ENCODE assay signal across 31 cellular contexts in the genomic region with DNA sequence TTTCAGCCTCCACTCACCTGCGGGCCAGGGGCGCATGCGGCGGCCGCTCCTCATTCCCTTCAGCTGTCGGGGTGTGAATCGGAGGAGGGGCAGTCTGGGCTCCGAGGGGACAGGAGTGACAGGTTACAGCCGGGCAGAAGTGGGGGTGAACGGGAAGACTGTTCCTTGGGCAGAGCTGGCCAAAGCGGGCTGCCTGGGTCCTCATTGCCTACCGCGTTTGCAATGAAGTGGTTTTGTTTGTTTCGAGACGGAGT. TPM values are rescaled to one million over a fixed set of nuclear protein-coding genes. Genes with fewer than 3 reads are reported as not detected.
"Had no signal": no experiment of that assay in that cellular context is flagged by ENCODE, and none has a peak within 500 bp of the region (broad histone marks: within the 10 kb centered on the region; RNA-seq: fewer than 3 reads in every experiment).

No MANE protein-coding gene starts in this region.

- H3K4me3 ChIP-seq: neural progenitor cell, prostate gland, skin epidermis, smooth muscle cell, thyroid gland, vagina had no signal

- H2AFZ ChIP-seq: neural progenitor cell had no signal

- H3K27me3 ChIP-seq: neural progenitor cell, pancreas, right atrium auricular region, spleen, suprapubic skin, thyroid gland, tibial nerve, upper lobe of left lung, vagina had no signal

- H3K36me3 Mint-ChIP-seq: naive thymus-derived CD4-positive, alpha-beta T cell; natural killer cell; neural progenitor cell; stimulated activated memory B cell treated with anti-CD40 and anti-IgM and Interleukin-4, amounts not matched to agents 10 μg/mL and 1 μg/mL and 100 μg/mL, for 72 hours had no signal

- FAIRE-seq: pancreas, urothelium cell line had no signal

- H3K27me3 Mint-ChIP-seq: stimulated activated memory B cell treated with anti-CD40 and anti-IgM and Interleukin-4, amounts not matched to agents 10 μg/mL and 1 μg/mL and 100 μg/mL, for 72 hours; stimulated activated naive CD8-positive, alpha-beta T cell treated with anti-CD3 and anti-CD28 coated beads, Interleukin-15, amount 100 ng/mL, for 72 hours had no signal

- H3K36me3 ChIP-seq: neural progenitor cell, neutrophil, pancreas, prostate gland, right atrium auricular region, spleen, suprapubic skin, thoracic aorta, thyroid gland, tibial nerve, upper lobe of left lung, vagina had no signal

- H3K27ac ChIP-seq: neural progenitor cell, neutrophil, pancreas, prostate gland, right atrium auricular region, skin epidermis, spleen, suprapubic skin, thoracic aorta, thyroid gland, tibial nerve, upper lobe of left lung, vagina had no signal

- H3K9me3 Mint-ChIP-seq: natural killer cell; nephron; neural progenitor cell; stimulated activated memory B cell treated with anti-CD40 and anti-IgM and Interleukin-4, amounts not matched to agents 10 μg/mL and 1 μg/mL and 100 μg/mL, for 72 hours; stimulated activated naive CD8-positive, alpha-beta T cell treated with anti-CD3 and anti-CD28 coated beads, Interleukin-15, amount 100 ng/mL, for 72 hours had no signal

- H3K4me3 Mint-ChIP-seq: natural killer cell; nephron; neural progenitor cell; stimulated activated memory B cell treated with anti-CD40 and anti-IgM and Interleukin-4, amounts not matched to agents 10 μg/mL and 1 μg/mL and 100 μg/mL, for 72 hours had no signal

- H3K4me1 ChIP-seq: prostate gland had no signal

- DNase-seq: naive thymus-derived CD4-positive, alpha-beta T cell; natural killer cell; retina; spleen; stimulated activated CD4-positive, alpha-beta T cell treated with anti-CD3 and anti-CD28 coated beads, Interleukin-12 subunit alpha, Interleukin-12 subunit beta, amount 100 ng/mL, for 4 hours; stimulated activated CD4-positive, alpha-beta T cell treated with anti-CD3 and anti-CD28 coated beads, Interleukin-1b, Interleukin-23, amount 100 ng/mL, for 48 hours; stimulated activated CD4-positive, alpha-beta T cell treated with anti-CD3 and anti-CD28 coated beads, Interleukin-4, amount 100 ng/mL, for 1 hour; stimulated activated CD4-positive, alpha-beta T cell treated with anti-CD3 and anti-CD28 coated beads, Interleukin-4, amount 100 ng/mL, for 4 hours; stimulated activated CD8-positive, alpha-beta memory T cell treated with anti-CD3 and anti-CD28 coated beads, Interleukin-4, amount 100 ng/mL, for 48 hours; stimulated activated naive CD4-positive, alpha-beta T cell; stimulated activated naive CD8-positive, alpha-beta T cell treated with anti-CD3 and anti-CD28 coated beads, Interleukin-15, amount 100 ng/mL, for 72 hours; stimulated activated naive CD8-positive, alpha-beta T cell treated with anti-CD3 and anti-CD28 coated beads, Interleukin-15, Interleukin-2, amounts not matched to agents 100 U/mL and 50 U/mL, for 24 hours; thyroid gland; trophoblast cell had no signal

- H3K27ac Mint-ChIP-seq: nephron; neural progenitor cell; stimulated activated naive CD8-positive, alpha-beta T cell treated with anti-CD3 and anti-CD28 coated beads, Interleukin-15, amount 100 ng/mL, for 72 hours had no signal

- H3K9me3 ChIP-seq: neutrophil, pancreas, prostate gland, right atrium auricular region, spleen, suprapubic skin, thoracic aorta, thyroid gland, tibial nerve, upper lobe of left lung, vagina had no signal

- H3K4me2 ChIP-seq: neural progenitor cell, smooth muscle cell had no signal

- H3K9ac ChIP-seq: neural progenitor cell had no signal

RNA-seq across cellular contexts. Expression of gene MEI1, which starts 0.7 kb away (rescaled TPM):
- total RNA-seq: osteocyte had no signal
- polyA plus RNA-seq: neural cell had no signal
